Comparison of ENCODE assay signal across 17 cellular contexts in the genomic region with DNA sequence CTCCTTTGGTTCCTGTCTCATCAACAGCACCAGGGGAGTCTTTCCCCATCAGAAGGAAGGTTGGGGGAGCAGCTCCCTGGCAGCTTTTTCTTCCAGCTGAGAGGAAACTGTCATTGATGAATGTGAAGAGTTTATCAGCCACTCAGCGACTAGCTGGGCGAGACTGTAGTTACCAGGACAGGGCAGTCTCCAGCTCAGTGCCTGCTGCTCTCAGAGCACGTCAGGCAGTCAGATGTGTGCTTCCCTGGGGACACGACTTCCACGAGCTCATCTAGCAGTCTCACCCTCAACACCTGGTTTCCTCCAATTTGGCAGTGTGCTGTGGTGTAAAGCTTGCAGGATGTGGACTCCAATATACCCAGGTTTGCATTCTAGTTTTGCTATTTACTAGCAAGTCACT. TPM values are rescaled to one million over a fixed set of nuclear protein-coding genes. Genes with fewer than 3 reads are reported as not detected.
A peak's percentile ranks its signal among the peaks of the same experiment; 100 is the strongest.
DNase-seq lines count a peak whose midpoint lies in the region; ATAC-seq, FAIRE-seq and TF ChIP-seq lines count a peak whose summit lies in the region.
"Had no signal": no experiment of that assay in that cellular context is flagged by ENCODE, and none has a peak within 500 bp of the region (broad histone marks: within the 10 kb centered on the region; RNA-seq: fewer than 3 reads in every experiment).

No MANE protein-coding gene starts in this region.

- no peaks in the 10 kb centered on the region for H3K27me3 ChIP-seq in BLaER1
- no peaks in the 10 kb centered on the region for H3K27me3 ChIP-seq in Loucy (ENCODE audit: insufficient read depth, low read length, poor library complexity, severe bottlenecking)
- H3K27me3 ChIP-seq: foreskin keratinocyte had no signal

- H3K9ac ChIP-seq in BLaER1 (peak overlapping the region; percentile 30; the same call in 1 of the 2 replicates), Loucy (ENCODE audit: low read depth, low read length, poor library complexity, severe bottlenecking) (peak overlapping the region; percentile 54)

- no peaks in the 10 kb centered on the region for H3K9me2 ChIP-seq in Loucy (replicated peaks; ENCODE audit: low read depth, low read length)

- no peak for FAIRE-seq in RCC 7860 (lab: Jason Lieb, UNC)

- H3K36me3 ChIP-seq in BLaER1 (peaks cover 13% of the 10 kb centered on the region; the same call in 1 of the 2 replicates), Loucy (ENCODE audit: insufficient read depth, low read length) (peaks cover 2% of the 10 kb centered on the region; the same call in 1 of the 2 replicates)

- no peak overlapping the region for H2AFZ ChIP-seq in Loucy (ENCODE audit: low read length)

- DNase-seq in choroid plexus epithelial cell (ENCODE audit: low read depth) (peak; percentile 70), myocyte (ENCODE audit: low read depth) (peak; percentile 22), H4 (ENCODE audit: low spot score) (no peak), GF-D8 (lab: John Stamatoyannopoulos, UW) (no peak), RCC 7860 (ENCODE audit: low spot score) (no peak)
- DNase-seq: activated CD4-positive, CD25-positive, alpha-beta regulatory T cell; activated naive CD8-positive, alpha-beta T cell treated with anti-CD3 and anti-CD28 coated beads, Interleukin-2, amount 50 U/mL, for 24 hours; foreskin keratinocyte; mucosa of descending colon; NCI-H2081 treated with DMSO at 0.1 percent for 48 hours; stimulated activated naive CD4-positive, alpha-beta T cell had no signal

- no peak for ATAC-seq in GM18861 (IDR thresholded peaks at IDR 0.05; ENCODE audit: unreplicated experiment)
- ATAC-seq: activated naive CD8-positive, alpha-beta T cell treated with anti-CD3 and anti-CD28 coated beads, Interleukin-2, amount 50 U/mL, for 24 hours; foreskin keratinocyte; mucosa of descending colon had no signal

- H3F3A ChIP-seq in Loucy (ENCODE audit: low read depth) = no peaks in the 10 kb centered on the region

- TF ChIP-seq CTCF in Loucy (conservative IDR thresholded peaks at IDR 0.05; ENCODE audit: low read length) (no peak), choroid plexus epithelial cell (conservative IDR thresholded peaks at IDR 0.05; ENCODE audit: low read depth, low read length) (no peak)

- H3K4me3 ChIP-seq in BLaER1 (no peak overlapping the region), Loucy (ENCODE audit: low read length, poor library complexity, severe bottlenecking) (peak overlapping the region; percentile 43), choroid plexus epithelial cell (ENCODE audit: low read depth, low read length) (no peak overlapping the region)
- H3K4me3 ChIP-seq: mucosa of descending colon had no signal

- 0 out of 2 replicates have a peak overlapping the region, but pooled peaks have one; percentile 10 for H3K27ac ChIP-seq in BLaER1
- H3K27ac ChIP-seq: foreskin keratinocyte had no signal

- H3K9me3 ChIP-seq in BLaER1 (no peaks in the 10 kb centered on the region), Loucy (ENCODE audit: insufficient read depth, low read depth, low read length) (no peaks in the 10 kb centered on the region)
- H3K9me3 ChIP-seq: mucosa of descending colon had no signal

- H3K79me2 ChIP-seq in Loucy (ENCODE audit: insufficient read depth, low read length) = no peaks in the 10 kb centered on the region

- peaks cover 31% of the 10 kb centered on the region for H3K4me1 ChIP-seq in BLaER1
- peaks cover 27% of the 10 kb centered on the region for H3K4me1 ChIP-seq in Loucy (ENCODE audit: insufficient read depth, low read length, poor library complexity, severe bottlenecking)
- H3K4me1 ChIP-seq: foreskin keratinocyte had no signal

- no peaks in the 10 kb centered on the region for H4K20me1 ChIP-seq in BLaER1
- no peaks in the 10 kb centered on the region for H4K20me1 ChIP-seq in Loucy (ENCODE audit: insufficient read depth, low read length, poor library complexity, severe bottlenecking)

- H3K4me2 ChIP-seq in BLaER1 = peak overlapping the region; percentile 48
- H3K4me2 ChIP-seq in Loucy (ENCODE audit: low read depth, low read length, poor library complexity, severe bottlenecking) = peak overlapping the region; percentile 46

RNA-seq across cellular contexts. Expression of a gene that starts 12.5 kb away (rescaled TPM):
- total RNA-seq in myocyte = 0.13 and 0.16 TPM in 2 replicates
- polyA plus RNA-seq in myocyte (2012) = 0.24 TPM
- not detected in 2 replicates for total RNA-seq in H4 (2014; rRNA removed; shearing (Covaris generic))

RNA-seq across cellular contexts. Expression of a gene that starts 20.3 kb away (rescaled TPM):
- 1.8 and 2.8 TPM in 2 replicates for total RNA-seq in myocyte
- polyA plus RNA-seq in myocyte (2012) = 3.5 TPM
- not detected in 2 replicates for total RNA-seq in H4 (2014; rRNA removed; shearing (Covaris generic))
- total RNA-seq: dermis blood vessel endothelial cell, foreskin keratinocyte, M059J had no signal
- polyA plus RNA-seq: BJ, foreskin keratinocyte had no signal

RNA-seq across cellular contexts. Expression of a gene that starts 27.9 kb away (rescaled TPM):
- total RNA-seq in myocyte = 111 and 133 TPM in 2 replicates
- polyA plus RNA-seq in myocyte (2012) = 111 TPM
- 94.6 and 122 TPM in 2 replicates for total RNA-seq in H4 (2014; rRNA removed; shearing (Covaris generic))

RNA-seq across cellular contexts. Expression of a gene that starts 28.0 kb away (rescaled TPM):
- 20.8 and 24.1 TPM in 2 replicates for total RNA-seq in myocyte
- 24.0 TPM for polyA plus RNA-seq in myocyte (2012)
- total RNA-seq in H4 (2014; rRNA removed; shearing (Covaris generic)) = 30.8 and 35.5 TPM in 2 replicates

RNA-seq across cellular contexts. Expression of a gene that starts 35.6 kb away (rescaled TPM):
- total RNA-seq in myocyte = 88.2 and 91.7 TPM in 2 replicates
- polyA plus RNA-seq in myocyte (2012) = 125 TPM
- total RNA-seq in H4 (2014; rRNA removed; shearing (Covaris generic)) = 116 and 177 TPM in 2 replicates

Comparison
In these comparisons a context has a peak if more than half of its experiments do, and no peak if none do; other contexts are left out.
1. DNase-seq: peak in choroid plexus epithelial cell (single experiment) and myocyte (single experiment); none in H4 (single experiment), GF-D8 (single experiment) and RCC 7860 (single experiment).